38 cellular contexts compared by ENCODE assay signal in the genomic region with DNA sequence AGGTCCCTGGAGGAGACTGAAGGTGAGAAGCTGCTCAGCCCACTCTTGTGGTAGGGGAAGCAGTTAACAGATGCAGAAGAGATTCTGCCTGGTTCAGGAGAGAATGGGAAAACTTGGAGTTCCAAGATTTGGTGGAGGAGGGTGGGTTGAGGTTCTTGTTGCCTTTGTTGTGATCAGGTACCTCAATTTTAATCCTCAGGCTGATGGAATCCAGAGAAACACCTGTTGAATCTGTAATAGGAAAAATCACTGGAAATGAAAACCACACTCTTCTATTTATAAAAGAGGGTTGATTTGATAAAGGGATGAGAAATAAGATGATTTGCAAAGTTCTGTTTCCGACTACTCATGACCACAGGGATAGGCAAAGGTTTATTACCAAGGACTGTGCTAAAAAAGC.
"Had no signal": no experiment of that assay in that cellular context is flagged by ENCODE, and none has a peak within 500 bp of the region (broad histone marks: within the 10 kb centered on the region; RNA-seq: fewer than 3 reads in every experiment).

No MANE protein-coding gene starts in this region.

- H3K27me3 ChIP-seq: adrenal gland, ascending aorta, body of pancreas, brain microvascular endothelial cell, cardiac muscle cell had no signal

- H3K9me3 Mint-ChIP-seq: activated naive CD4-positive, alpha-beta T cell treated with anti-CD3 and anti-CD28 coated beads for 36 hours; activated naive CD4-positive, alpha-beta T cell treated with anti-CD3 and anti-CD28 coated beads, Interleukin-2, amount 50 U/mL, for 72 hours; activated naive CD8-positive, alpha-beta T cell treated with anti-CD3 and anti-CD28 coated beads, Interleukin-2, amount 10 ng/mL, durations not matched to agents 7 days and 5 days; activated T-cell treated with anti-CD3 and anti-CD28 coated beads, Interleukin-2, amount 50 U/mL, for 24 hours; central memory CD8-positive, alpha-beta T cell had no signal

- DNase-seq: activated effector memory CD4-positive, alpha-beta T cell treated with anti-CD3 and anti-CD28 coated beads, Interleukin-2, amount 50 U/mL, for 16 hours; activated effector memory CD4-positive, alpha-beta T cell treated with Interleukin-2 at 50 U/mL for 16 hours; activated gamma-delta T cell; activated gamma-delta T cell treated with Interleukin-2 at 50 U/mL for 16 hours; activated naive CD4-positive, alpha-beta T cell; activated naive CD4-positive, alpha-beta T cell treated with anti-CD3 and anti-CD28 coated beads for 36 hours; activated naive CD4-positive, alpha-beta T cell treated with anti-CD3 and anti-CD28 coated beads, Interleukin-2, amount 10 ng/mL, durations not matched to agents 7 days and 5 days; activated naive CD4-positive, alpha-beta T cell treated with anti-CD3 and anti-CD28 coated beads, Interleukin-2, amount 50 U/mL, for 16 hours; activated naive CD4-positive, alpha-beta T cell treated with Interleukin-2 at 50 U/mL for 16 hours; activated naive CD8-positive, alpha-beta T cell treated with anti-CD3 and anti-CD28 coated beads for 36 hours; activated naive CD8-positive, alpha-beta T cell treated with anti-CD3 and anti-CD28 coated beads, Interleukin-2, amount 10 ng/mL, durations not matched to agents 7 days and 5 days; activated naive CD8-positive, alpha-beta T cell treated with anti-CD3 and anti-CD28 coated beads, Interleukin-2, amount 50 U/mL, for 24 hours; activated T-cell treated with anti-CD3 and anti-CD28 coated beads, Interleukin-2, amount 50 U/mL, for 1 hour; activated T-cell treated with anti-CD3 and anti-CD28 coated beads, Interleukin-2, amount 50 U/mL, for 24 hours; activated T-cell treated with anti-CD3 and anti-CD28 coated beads, Interleukin-2, amount 50 U/mL, for 4 hours; activated T-cell treated with anti-CD3 and anti-CD28 coated beads, Interleukin-2, amount 50 U/mL, for 48 hours; activated T-cell treated with anti-CD3 and anti-CD28 coated beads, Interleukin-2, amount 50 U/mL, for 72 hours; adrenal gland; amniotic stem cell; amygdala; anterior cingulate cortex; aorta; body of pancreas; brain microvascular endothelial cell; caudate nucleus; central memory CD4-positive, alpha-beta T cell; cerebellar nuclear complex had no signal

- H3K4me3 ChIP-seq: adrenal gland, ascending aorta, body of pancreas, breast epithelium, cardiac muscle cell had no signal

- H3K4me1 ChIP-seq: adrenal gland, ascending aorta, body of pancreas, breast epithelium had no signal

- FAIRE-seq: bronchial epithelial cell had no signal

- H3K36me3 ChIP-seq: adrenal gland, ascending aorta, brain microvascular endothelial cell, breast epithelium, cardiac muscle cell had no signal

- H3K4me3 Mint-ChIP-seq: activated naive CD4-positive, alpha-beta T cell treated with anti-CD3 and anti-CD28 coated beads for 36 hours; activated naive CD4-positive, alpha-beta T cell treated with anti-CD3 and anti-CD28 coated beads, Interleukin-2, amount 10 ng/mL, durations not matched to agents 7 days and 5 days; activated naive CD4-positive, alpha-beta T cell treated with anti-CD3 and anti-CD28 coated beads, Interleukin-2, amount 50 U/mL, for 24 hours; activated naive CD8-positive, alpha-beta T cell; activated naive CD8-positive, alpha-beta T cell treated with anti-CD3 and anti-CD28 coated beads for 36 hours; activated naive CD8-positive, alpha-beta T cell treated with anti-CD3 and anti-CD28 coated beads, Interleukin-2, amount 10 ng/mL, durations not matched to agents 7 days and 5 days; activated naive CD8-positive, alpha-beta T cell treated with anti-CD3 and anti-CD28 coated beads, Interleukin-2, amount 50 U/mL, for 24 hours; activated T-cell treated with anti-CD3 and anti-CD28 coated beads, Interleukin-2, amount 50 U/mL, for 24 hours; activated T-cell treated with anti-CD3 and anti-CD28 coated beads, Interleukin-2, amount 50 U/mL, for 4 hours; activated T-cell treated with anti-CD3 and anti-CD28 coated beads, Interleukin-2, amount 50 U/mL, for 72 hours; activated T-helper 1 cell treated with anti-CD3 and anti-CD28 coated beads, Interleukin-12 subunit alpha, Interleukin-12 subunit beta, Interleukin-2, Interleukin-4 antibody, amounts not matched to agents 30 ng/mL and 10 ng/mL and 1 ng/mL, durations not matched to agents 14 hours and 24 hours and 36 hours; activated T-helper 17 cell treated with anti-CD3 and anti-CD28 coated beads, Interleukin-2, amount 50 U/mL, for 72 hours; brain; central memory CD8-positive, alpha-beta T cell had no signal

- H3K27me3 Mint-ChIP-seq: activated naive CD4-positive, alpha-beta T cell treated with anti-CD3 and anti-CD28 coated beads, Interleukin-2, amount 10 ng/mL, durations not matched to agents 7 days and 5 days; activated naive CD4-positive, alpha-beta T cell treated with anti-CD3 and anti-CD28 coated beads, Interleukin-2, amount 50 U/mL, for 24 hours; activated naive CD8-positive, alpha-beta T cell; activated naive CD8-positive, alpha-beta T cell treated with anti-CD3 and anti-CD28 coated beads for 36 hours; activated naive CD8-positive, alpha-beta T cell treated with anti-CD3 and anti-CD28 coated beads, Interleukin-2, amount 10 ng/mL, durations not matched to agents 7 days and 5 days; activated naive CD8-positive, alpha-beta T cell treated with anti-CD3 and anti-CD28 coated beads, Interleukin-2, amount 50 U/mL, for 24 hours; activated T-helper 17 cell treated with anti-CD3 and anti-CD28 coated beads, Interleukin-2, amount 50 U/mL, for 72 hours; brain; central memory CD8-positive, alpha-beta T cell had no signal

- H3K9me3 ChIP-seq: adrenal gland, body of pancreas had no signal

- H3K27ac Mint-ChIP-seq: activated naive CD4-positive, alpha-beta T cell treated with anti-CD3 and anti-CD28 coated beads for 36 hours; activated naive CD4-positive, alpha-beta T cell treated with anti-CD3 and anti-CD28 coated beads, Interleukin-2, amount 10 ng/mL, durations not matched to agents 7 days and 5 days; activated naive CD4-positive, alpha-beta T cell treated with anti-CD3 and anti-CD28 coated beads, Interleukin-2, amount 50 U/mL, for 24 hours; activated naive CD4-positive, alpha-beta T cell treated with anti-CD3 and anti-CD28 coated beads, Interleukin-2, amount 50 U/mL, for 72 hours; activated naive CD8-positive, alpha-beta T cell; activated naive CD8-positive, alpha-beta T cell treated with anti-CD3 and anti-CD28 coated beads for 36 hours; activated naive CD8-positive, alpha-beta T cell treated with anti-CD3 and anti-CD28 coated beads, Interleukin-2, amount 10 ng/mL, durations not matched to agents 7 days and 5 days; activated naive CD8-positive, alpha-beta T cell treated with anti-CD3 and anti-CD28 coated beads, Interleukin-2, amount 50 U/mL, for 24 hours; activated T-cell treated with anti-CD3 and anti-CD28 coated beads, Interleukin-2, amount 50 U/mL, for 24 hours; activated T-cell treated with anti-CD3 and anti-CD28 coated beads, Interleukin-2, amount 50 U/mL, for 72 hours; activated T-helper 1 cell treated with anti-CD3 and anti-CD28 coated beads, Interleukin-12 subunit alpha, Interleukin-12 subunit beta, Interleukin-2, Interleukin-4 antibody, amounts not matched to agents 30 ng/mL and 10 ng/mL and 1 ng/mL, durations not matched to agents 14 hours and 24 hours and 36 hours; activated T-helper 17 cell treated with anti-CD3 and anti-CD28 coated beads, Interleukin-2, amount 50 U/mL, for 72 hours; brain had no signal

- H3K27ac ChIP-seq: adrenal gland, ascending aorta, body of pancreas, brain microvascular endothelial cell, breast epithelium, cardiac muscle cell had no signal

- H3K36me3 Mint-ChIP-seq: activated naive CD4-positive, alpha-beta T cell treated with anti-CD3 and anti-CD28 coated beads, Interleukin-2, amount 10 ng/mL, durations not matched to agents 7 days and 5 days; activated naive CD8-positive, alpha-beta T cell treated with anti-CD3 and anti-CD28 coated beads for 36 hours; activated naive CD8-positive, alpha-beta T cell treated with anti-CD3 and anti-CD28 coated beads, Interleukin-2, amount 10 ng/mL, durations not matched to agents 7 days and 5 days; brain had no signal

- H3K4me1 Mint-ChIP-seq: activated naive CD4-positive, alpha-beta T cell treated with anti-CD3 and anti-CD28 coated beads, Interleukin-2, amount 10 ng/mL, durations not matched to agents 7 days and 5 days; activated naive CD8-positive, alpha-beta T cell treated with anti-CD3 and anti-CD28 coated beads for 36 hours; activated naive CD8-positive, alpha-beta T cell treated with anti-CD3 and anti-CD28 coated beads, Interleukin-2, amount 10 ng/mL, durations not matched to agents 7 days and 5 days; activated naive CD8-positive, alpha-beta T cell treated with anti-CD3 and anti-CD28 coated beads, Interleukin-2, amount 50 U/mL, for 24 hours; activated T-helper 17 cell treated with anti-CD3 and anti-CD28 coated beads, Interleukin-2, amount 50 U/mL, for 72 hours; brain; central memory CD8-positive, alpha-beta T cell had no signal
